ENCODE assay signal across 1 cellular context in genomic region chr11:111739299-111739698, GRCh38.
TF ChIP-seq lines count a peak whose summit lies in the region.

No MANE protein-coding gene starts in this region.

TF ChIP-seq in H1, 55 proteins besides CTCF, POLR2A, EP300 and RAD21:
- peak; percentile 55 for TF ChIP-seq CEBPB (IDR thresholded peaks at IDR 0.05; ENCODE audit: low read depth, low read length)
- no peak for TF ChIP-seq BACH1 (IDR thresholded peaks at IDR 0.05; ENCODE audit: low read length)
